ENCODE assay signal across 8 cellular contexts in genomic region chr1:160097196-160097910, GRCh38. TPM values are rescaled to one million over a fixed set of nuclear protein-coding genes. Genes with fewer than 3 reads are reported as not detected.
DNase-seq lines count a peak whose midpoint lies in the region; ATAC-seq and TF ChIP-seq lines count a peak whose summit lies in the region.

No MANE protein-coding gene starts in this region.

- no peaks in the 10 kb centered on the region for H3K36me3 Mint-ChIP-seq in neural progenitor cell

- no peaks in the 10 kb centered on the region for H3K9me3 Mint-ChIP-seq in neural progenitor cell

- H3K4me1 ChIP-seq in BLaER1 (peaks cover 67% of the 10 kb centered on the region), OCI-LY3 (ENCODE audit: low read length) (peaks cover 32% of the 10 kb centered on the region), neural progenitor cell (peaks cover 24% of the 10 kb centered on the region)

- no peak overlapping the region for H2AFZ ChIP-seq in OCI-LY3 (ENCODE audit: low read depth, low read length)
- no peak overlapping the region for H2AFZ ChIP-seq in neural progenitor cell (replicated peaks)

- H3K4me2 ChIP-seq in BLaER1 (peak overlapping the region; percentile 92), OCI-LY3 (ENCODE audit: low read length) (peak overlapping the region; percentile 88), neural progenitor cell (peak overlapping the region; percentile 93)

- peak overlapping the region; percentile 23 for H3K27ac Mint-ChIP-seq in neural progenitor cell

- DNase-seq in dorsolateral prefrontal cortex (peak in 1 of 10 donors; percentile 55), neural progenitor cell (ENCODE audit: low spot score) (no peak), GM10266 (ENCODE audit: extremely low spot score) (no peak)
- no peak for DNase-seq in effector CD4-positive, alpha-beta T cell

- TF ChIP-seq CTCF in OCI-LY3 (IDR thresholded peaks at IDR 0.05; ENCODE audit: low read depth, low read length), result no peak
- TF ChIP-seq CTCF in dorsolateral prefrontal cortex (IDR thresholded peaks at IDR 0.05 in 54 of 56, conservative IDR thresholded peaks at IDR 0.05 in 2 of 56; ENCODE audit: low read depth in 1 of 56, partially characterized antibody in 56 of 56), result no peak
- no peak for TF ChIP-seq CTCF in neural progenitor cell (IDR thresholded peaks at IDR 0.05)
- no peak for TF ChIP-seq CTCF in GM10266 (IDR thresholded peaks at IDR 0.05; ENCODE audit: control insufficient read depth, insufficient read depth, low read depth, missing control alignments)

- H3K27me3 ChIP-seq in BLaER1 (no peaks in the 10 kb centered on the region), OCI-LY3 (ENCODE audit: low read depth, low read length) (no peaks in the 10 kb centered on the region), dorsolateral prefrontal cortex (no peaks in the 10 kb centered on the region), neural progenitor cell (peaks cover 18% of the 10 kb centered on the region)

- no peaks in the 10 kb centered on the region for H3K9me3 ChIP-seq in BLaER1
- H3K9me3 ChIP-seq in OCI-LY3 (ENCODE audit: insufficient read depth, low read length), result no peaks in the 10 kb centered on the region
- no peaks in the 10 kb centered on the region for H3K9me3 ChIP-seq in neural progenitor cell (ENCODE audit: low read depth)

- H3K4me1 Mint-ChIP-seq in neural progenitor cell, result peaks cover 47% of the 10 kb centered on the region

- H3K27ac ChIP-seq in BLaER1 (peak overlapping the region; percentile 80), OCI-LY3 (ENCODE audit: low read length) (no peak overlapping the region), dorsolateral prefrontal cortex (peak overlapping the region; percentile 78 to 100 (median 98)), neural progenitor cell (no peak overlapping the region)

- H4K20me1 ChIP-seq in BLaER1, result peaks cover 47% of the 10 kb centered on the region
- no peaks in the 10 kb centered on the region for H4K20me1 ChIP-seq in OCI-LY3 (ENCODE audit: insufficient read depth, low read length)
- H4K20me1 ChIP-seq in neural progenitor cell (ENCODE audit: low read depth), result peaks cover 12% of the 10 kb centered on the region

- H3K27me3 Mint-ChIP-seq in neural progenitor cell (ENCODE audit: insufficient read depth, low read depth), result peaks cover 8% of the 10 kb centered on the region

- H3K4me3 ChIP-seq in BLaER1 (peak overlapping the region; percentile 85), OCI-LY3 (ENCODE audit: low read length) (peak overlapping the region; percentile 91), dorsolateral prefrontal cortex (peak overlapping the region; percentile 57 to 97 (median 89)), neural progenitor cell (peak overlapping the region; percentile 95)

- H3K79me2 ChIP-seq in OCI-LY3 (ENCODE audit: low read length) (peaks cover 9% of the 10 kb centered on the region; the same call in 1 of the 2 replicates), neural progenitor cell (ENCODE audit: low read depth) (peaks cover 14% of the 10 kb centered on the region)

- intact Hi-C loops in dorsolateral prefrontal cortex (cut with DNase I), result loop anchor here in 1 of 2 donors (5.0 kb wide), 1 partner anchor 50 kb away; no protein-coding TSS in a partner anchor

- H3F3A ChIP-seq in neural progenitor cell (ENCODE audit: low read depth), result peaks cover 27% of the 10 kb centered on the region

- peak overlapping the region; percentile 90 for H3K9ac ChIP-seq in BLaER1
- peak overlapping the region; percentile 75 for H3K9ac ChIP-seq in OCI-LY3 (ENCODE audit: low read length)
- H3K9ac ChIP-seq in neural progenitor cell, result peak overlapping the region; percentile 47

- ATAC-seq in GM19397 (IDR thresholded peaks at IDR 0.05; ENCODE audit: unreplicated experiment) (no peak), HG03432 (IDR thresholded peaks at IDR 0.05; ENCODE audit: unreplicated experiment) (no peak)

- H3K4me3 Mint-ChIP-seq in neural progenitor cell, result peak overlapping the region; percentile 86

- H3K36me3 ChIP-seq in BLaER1 (peaks cover 35% of the 10 kb centered on the region), OCI-LY3 (replicated peaks; ENCODE audit: low read depth, low read length) (no peaks in the 10 kb centered on the region), neural progenitor cell (no peaks in the 10 kb centered on the region)

RNA-seq across cellular contexts. Expression of gene IGSF8, which starts 1.1 kb away (rescaled TPM):
- total RNA-seq in dorsolateral prefrontal cortex (100 to 1,000 TPM; 106 to 269 (median 187) TPM), neural progenitor cell (ENCODE audit: low replicate concordance) (9.4 and 23.4 TPM in 2 replicates)

RNA-seq across cellular contexts. Expression of gene KCNJ9, which starts 16.0 kb away (rescaled TPM):
- total RNA-seq in dorsolateral prefrontal cortex (100 to 1,000 TPM in 76 of 120 experiments, 10 to 100 TPM in 44; 68.4 to 189 (median 105) TPM), neural progenitor cell (ENCODE audit: low replicate concordance) (0.09 TPM in 2 replicates)

RNA-seq across cellular contexts. Expression of gene ATP1A2, which starts 18.2 kb away (rescaled TPM):
- 1,000 to 10,000 TPM in 6 of 120 experiments, 100 to 1,000 TPM in 114; 289 to 1,943 (median 637) TPM for total RNA-seq in dorsolateral prefrontal cortex
- total RNA-seq in neural progenitor cell (ENCODE audit: low replicate concordance), result 88.6 and 154 TPM in 2 replicates

RNA-seq across cellular contexts. Expression of gene KCNJ10, which starts 27.4 kb away (rescaled TPM):
- total RNA-seq in dorsolateral prefrontal cortex, result 100 to 1,000 TPM in 99 of 120 experiments, 10 to 100 TPM in 21; 53.1 to 378 (median 135) TPM
- 0.15 TPM in 1 of 2 replicates, not detected in the other for total RNA-seq in neural progenitor cell (ENCODE audit: low replicate concordance)

RNA-seq across cellular contexts. Expression of gene ATP1A4, which starts 54.0 kb away (rescaled TPM):
- total RNA-seq in dorsolateral prefrontal cortex (1 to 10 TPM in 93 of 120 experiments, under 1 TPM in 27; 0.29 to 8.7 (median 1.7) TPM), neural progenitor cell (ENCODE audit: low replicate concordance) (0.17 and 0.62 TPM in 2 replicates)

Comparison
In these comparisons a context has a peak if more than half of its experiments do, and no peak if none do; other contexts are left out.
1. H3K27ac ChIP-seq: peak in BLaER1 (single experiment) and dorsolateral prefrontal cortex (59 of 59); none in OCI-LY3 (single experiment) and neural progenitor cell (single experiment).
2. RNA of gene KCNJ9, which starts 16.0 kb away (total RNA-seq): 68.4 to 189 TPM in dorsolateral prefrontal cortex; 0.09 TPM in neural progenitor cell; every median in the first group is over 10 times any median in the second.
3. Peak in every context shown above with its lines, with median percentiles within 50 percentile points of each other: H3K4me2 ChIP-seq, H3K4me3 ChIP-seq and H3K9ac ChIP-seq.